In genomic region chr3:172303941-172304558, GRCh38 we compare ENCODE assay signal across 18 cellular contexts.
A peak's percentile ranks its signal among the peaks of the same experiment; 100 is the strongest.
DNase-seq lines count a peak whose midpoint lies in the region; ATAC-seq, FAIRE-seq and TF ChIP-seq lines count a peak whose summit lies in the region.
"Had no signal": no experiment of that assay in that cellular context is flagged by ENCODE, and none has a peak within 500 bp of the region (broad histone marks: within the 10 kb centered on the region; RNA-seq: fewer than 3 reads in every experiment).

No MANE protein-coding gene starts in this region.

- intact Hi-C loops in left ventricle myocardium inferior (cut with micrococcal nuclease), result no loop called here

- peaks cover 50% of the 10 kb centered on the region for H4K20me1 ChIP-seq in astrocyte (ENCODE audit: insufficient read depth, low read length)

- no peaks in the 10 kb centered on the region for H3K27me3 Mint-ChIP-seq in astrocyte (ENCODE audit: low read depth, unreplicated experiment)
- H3K27me3 Mint-ChIP-seq: activated naive CD8-positive, alpha-beta T cell; T-cell had no signal

- peaks cover 28% of the 10 kb centered on the region for H3K36me3 Mint-ChIP-seq in astrocyte (ENCODE audit: low read depth, unreplicated experiment)

- ATAC-seq in foreskin keratinocyte, result no peak
- no peak for ATAC-seq in thoracic aorta (ENCODE audit: insufficient number of reproducible peaks, low FRiP score, low read depth)
- no peak for ATAC-seq in HG03520 (IDR thresholded peaks at IDR 0.05; ENCODE audit: unreplicated experiment)
- ATAC-seq in HG03565 (IDR thresholded peaks at IDR 0.05; ENCODE audit: unreplicated experiment), result no peak
- ATAC-seq: activated CD4-positive, CD25-positive, alpha-beta regulatory T cell treated with anti-CD3 and anti-CD28 coated beads, Interleukin-2, amount 50 U/mL, for 24 hours; T-cell had no signal

- peaks cover 39% of the 10 kb centered on the region for H3K4me1 ChIP-seq in left ventricle myocardium inferior
- peaks cover 4 to 16% of the 10 kb centered on the region in 2 donors for H3K4me1 ChIP-seq in right atrium auricular region
- peaks cover 24% of the 10 kb centered on the region for H3K4me1 ChIP-seq in astrocyte (ENCODE audit: insufficient read depth, low read length)
- H3K4me1 ChIP-seq in foreskin keratinocyte, result peaks cover 21% of the 10 kb centered on the region
- H3K4me1 ChIP-seq in thoracic aorta (ENCODE audit: control insufficient read depth in 1 of 2, low read depth in 2 of 2), result peaks cover 10 to 61% of the 10 kb centered on the region in 2 donors

- no peak for FAIRE-seq in astrocyte (lab: Jason Lieb, UNC)
- FAIRE-seq: GM18507 had no signal

- H3K4me1 Mint-ChIP-seq in astrocyte (ENCODE audit: low read depth, unreplicated experiment), result peaks cover 35% of the 10 kb centered on the region
- H3K4me1 Mint-ChIP-seq: T-cell had no signal

- no peak overlapping the region for H3K9ac ChIP-seq in astrocyte (ENCODE audit: low read length)

- no peak overlapping the region for H2AFZ ChIP-seq in astrocyte (ENCODE audit: low read depth, low read length)

- TF ChIP-seq CTCF in left ventricle myocardium inferior (IDR thresholded peaks at IDR 0.05; ENCODE audit: borderline replicate concordance) (peak; percentile 20), right atrium auricular region (IDR thresholded peaks at IDR 0.05) (peak in 1 of 2 donors; percentile 13), astrocyte (IDR thresholded peaks at IDR 0.05; ENCODE audit: insufficient read depth, low read depth, low read length) (peak; percentile 6), foreskin keratinocyte (conservative IDR thresholded peaks at IDR 0.05) (peak; percentile 44), thoracic aorta (IDR thresholded peaks at IDR 0.05) (peak; percentile 14)

- H3K4me3 ChIP-seq in left ventricle myocardium inferior (no peak overlapping the region), right atrium auricular region (no peak overlapping the region), astrocyte (ENCODE audit: insufficient read depth, low read depth, low read length) (no peak overlapping the region), thoracic aorta (no peak overlapping the region)
- H3K4me3 ChIP-seq: thyroid gland had no signal

- no peaks in the 10 kb centered on the region for H3K9me3 ChIP-seq in left ventricle myocardium inferior (replicated peaks)
- H3K9me3 ChIP-seq in right atrium auricular region, result no peaks in the 10 kb centered on the region
- H3K9me3 ChIP-seq in astrocyte (ENCODE audit: insufficient read depth, low read depth, low read length), result no peaks in the 10 kb centered on the region
- no peaks in the 10 kb centered on the region for H3K9me3 ChIP-seq in thoracic aorta
- H3K9me3 ChIP-seq: thyroid gland had no signal

- peaks cover 19% of the 10 kb centered on the region for H3K79me2 ChIP-seq in astrocyte (ENCODE audit: insufficient read depth, low read length)

- no peak overlapping the region for H3K4me2 ChIP-seq in astrocyte (ENCODE audit: low read length)

- H3K36me3 ChIP-seq in left ventricle myocardium inferior, result peaks cover 47% of the 10 kb centered on the region
- peaks cover 43% of the 10 kb centered on the region for H3K36me3 ChIP-seq in right atrium auricular region
- H3K36me3 ChIP-seq in astrocyte (ENCODE audit: insufficient read depth, low read length), result peaks cover 52% of the 10 kb centered on the region
- peaks cover 2% of the 10 kb centered on the region for H3K36me3 ChIP-seq in thoracic aorta

- H3K27ac ChIP-seq in left ventricle myocardium inferior (replicated peaks) (peak overlapping the region; percentile 24), right atrium auricular region (no peak overlapping the region), astrocyte (ENCODE audit: low read depth, low read length) (no peak overlapping the region), foreskin keratinocyte (no peak overlapping the region), thoracic aorta (no peak overlapping the region)
- H3K27ac ChIP-seq: thyroid gland had no signal

- H3K4me3 Mint-ChIP-seq in astrocyte (ENCODE audit: unreplicated experiment), result no peak overlapping the region
- H3K4me3 Mint-ChIP-seq: activated naive CD8-positive, alpha-beta T cell; T-cell had no signal

- H3K9me3 Mint-ChIP-seq in astrocyte (ENCODE audit: unreplicated experiment), result no peaks in the 10 kb centered on the region
- H3K9me3 Mint-ChIP-seq: T-cell had no signal

- DNase-seq in left ventricle myocardium inferior (no peak), right atrium auricular region (ENCODE audit: low spot score) (no peak), astrocyte (ENCODE audit: low read depth) (no peak), foreskin keratinocyte (no peak), thoracic aorta (ENCODE audit: low spot score) (no peak), HUDEP-2 (lab: John Stamatoyannopoulos, UW; ENCODE audit: unreplicated experiment in 76 of 76) (no peak)
- DNase-seq: central memory CD4-positive, alpha-beta T cell; NCI-H187 treated with DMSO at 0.1 percent for 48 hours; retina; stimulated activated CD4-positive, alpha-beta T cell treated with anti-CD3 and anti-CD28 coated beads, Interleukin-2, amount 100 ng/mL, for 24 hours; stimulated activated CD8-positive, alpha-beta memory T cell treated with anti-CD3 and anti-CD28 coated beads, Interleukin-4, amount 100 ng/mL, for 48 hours; T-cell; thyroid gland had no signal

- H3K27me3 ChIP-seq in left ventricle myocardium inferior (ENCODE audit: low read depth) (no peaks in the 10 kb centered on the region), right atrium auricular region (no peaks in the 10 kb centered on the region), astrocyte (ENCODE audit: insufficient read depth, low read length) (no peaks in the 10 kb centered on the region), foreskin keratinocyte (no peaks in the 10 kb centered on the region), thoracic aorta (replicated peaks; ENCODE audit: insufficient read depth) (no peaks in the 10 kb centered on the region)
- H3K27me3 ChIP-seq: thyroid gland had no signal

- peak overlapping the region; percentile 22 for H3K27ac Mint-ChIP-seq in astrocyte (ENCODE audit: unreplicated experiment)
- H3K27ac Mint-ChIP-seq: activated naive CD8-positive, alpha-beta T cell; T-cell had no signal
